Comparison of ENCODE assay signal across 9 cellular contexts in genomic region chr7:131501422-131501821, GRCh38.
DNase-seq lines count a peak whose midpoint lies in the region; ATAC-seq, FAIRE-seq and TF ChIP-seq lines count a peak whose summit lies in the region.
"Had no signal": no experiment of that assay in that cellular context is flagged by ENCODE, and none has a peak within 500 bp of the region (broad histone marks: within the 10 kb centered on the region; RNA-seq: fewer than 3 reads in every experiment).

No MANE protein-coding gene starts in this region.

- H3K9me3 Mint-ChIP-seq in activated naive CD4-positive, alpha-beta T cell treated with anti-CD3 and anti-CD28 coated beads, Interleukin-2, amount 10 ng/mL, durations not matched to agents 7 days and 5 days: no peaks in the 10 kb centered on the region

- ATAC-seq in GM19463 (IDR thresholded peaks at IDR 0.05; ENCODE audit: unreplicated experiment) (peak; percentile 90), HG03565 (IDR thresholded peaks at IDR 0.05; ENCODE audit: unreplicated experiment) (peak; percentile 87)

- CTCF ChIA-PET in activated naive CD4-positive, alpha-beta T cell treated with anti-CD3 and anti-CD28 coated beads, Interleukin-2, amount 10 ng/mL, durations not matched to agents 7 days and 5 days (lab: Charles Lee): interaction anchor here (0.8 to 3.4 kb wide), 6 partner anchors 10 to 153 kb away, joined by 3 to 17 read pairs (median 3); no protein-coding TSS in a partner anchor

- no peak for TF ChIP-seq CTCF in AG10803 (conservative IDR thresholded peaks at IDR 0.05; ENCODE audit: low read length)

- H3K27me3 Mint-ChIP-seq in activated naive CD4-positive, alpha-beta T cell treated with anti-CD3 and anti-CD28 coated beads, Interleukin-2, amount 10 ng/mL, durations not matched to agents 7 days and 5 days: peaks cover under 1% of the 10 kb centered on the region

- peaks cover 9% of the 10 kb centered on the region for H3K36me3 Mint-ChIP-seq in activated naive CD4-positive, alpha-beta T cell treated with anti-CD3 and anti-CD28 coated beads, Interleukin-2, amount 10 ng/mL, durations not matched to agents 7 days and 5 days

- no peak for FAIRE-seq in HTR-8/SVneo (lab: Jason Lieb, UNC)
- FAIRE-seq: colon had no signal

- no peak overlapping the region for H3K4me3 ChIP-seq in AG10803 (ENCODE audit: low read length)

- no peak overlapping the region for H3K27ac ChIP-seq in substantia nigra (ENCODE audit: low read depth, low read length, poor library complexity, severe bottlenecking)

- peak overlapping the region; percentile 13 for H3K27ac Mint-ChIP-seq in activated naive CD4-positive, alpha-beta T cell treated with anti-CD3 and anti-CD28 coated beads, Interleukin-2, amount 10 ng/mL, durations not matched to agents 7 days and 5 days

- DNase-seq in AG10803 (ENCODE audit: low read depth) (peak; percentile 81), HUDEP-2 (lab: John Stamatoyannopoulos, UW; ENCODE audit: unreplicated experiment in 76 of 76) (no peak), substantia nigra (lab: John Stamatoyannopoulos, UW) (no peak), HTR-8/SVneo (ENCODE audit: insufficient read length, low spot score) (no peak)
- peak; percentile 75 for DNase-seq in activated naive CD4-positive, alpha-beta T cell treated with anti-CD3 and anti-CD28 coated beads, Interleukin-2, amount 10 ng/mL, durations not matched to agents 7 days and 5 days
- peak; percentile 29 to 46 for DNase-seq in stimulated activated CD4-positive, alpha-beta T cell treated with anti-CD3 and anti-CD28 coated beads, Interleukin-2, amount 100 ng/mL, for 24 hours

- H3K4me1 Mint-ChIP-seq in activated naive CD4-positive, alpha-beta T cell treated with anti-CD3 and anti-CD28 coated beads, Interleukin-2, amount 10 ng/mL, durations not matched to agents 7 days and 5 days: peaks cover 26% of the 10 kb centered on the region

- H3K4me3 Mint-ChIP-seq in activated naive CD4-positive, alpha-beta T cell treated with anti-CD3 and anti-CD28 coated beads, Interleukin-2, amount 10 ng/mL, durations not matched to agents 7 days and 5 days: no peak overlapping the region

Comparison
In these comparisons a context has a peak if more than half of its experiments do, and no peak if none do; other contexts are left out.
1. DNase-seq: peak in AG10803 (single experiment), activated naive CD4-positive, alpha-beta T cell treated with anti-CD3 and anti-CD28 coated beads, Interleukin-2, amount 10 ng/mL, durations not matched to agents 7 days and 5 days (single experiment) and stimulated activated CD4-positive, alpha-beta T cell treated with anti-CD3 and anti-CD28 coated beads, Interleukin-2, amount 100 ng/mL, for 24 hours (2 of 2); none in HUDEP-2 (0 of 76), substantia nigra (0 of 49) and HTR-8/SVneo (single experiment).